ENCODE assay signal across 14 cellular contexts in genomic region chr3:5251196-5251583, GRCh38.
DNase-seq lines count a peak whose midpoint lies in the region; ATAC-seq and TF ChIP-seq lines count a peak whose summit lies in the region.
"Had no signal": no experiment of that assay in that cellular context is flagged by ENCODE, and none has a peak within 500 bp of the region (broad histone marks: within the 10 kb centered on the region; RNA-seq: fewer than 3 reads in every experiment).

No MANE protein-coding gene starts in this region.

- TF ChIP-seq CTCF in coronary artery (IDR thresholded peaks at IDR 0.05), result no peak
- no peak for TF ChIP-seq CTCF in lower lobe of right lung (IDR thresholded peaks at IDR 0.05)
- TF ChIP-seq CTCF in suprapubic skin (IDR thresholded peaks at IDR 0.05), result no peak

- no peak for TF ChIP-seq POLR2A in suprapubic skin (IDR thresholded peaks at IDR 0.05)

- H3K27ac ChIP-seq in coronary artery (no peak overlapping the region), lower lobe of right lung (no peak overlapping the region), suprapubic skin (no peak overlapping the region)

- 35% methylated on average over 6 of the region's 6 CpGs for WGBS in suprapubic skin

- H3K4me3 ChIP-seq in coronary artery (peak overlapping the region; percentile 54), lower lobe of right lung (peak overlapping the region; percentile 11), suprapubic skin (peak overlapping the region; percentile 29)
- H3K4me3 ChIP-seq: GM23338 had no signal

- no peaks in the 10 kb centered on the region for H3K36me3 Mint-ChIP-seq in activated T-cell treated with anti-CD3 and anti-CD28 coated beads, Interleukin-2, amount 50 U/mL, for 4 hours (ENCODE audit: insufficient read depth)
- no peaks in the 10 kb centered on the region for H3K36me3 Mint-ChIP-seq in activated naive CD4-positive, alpha-beta T cell treated with anti-CD3 and anti-CD28 coated beads, Interleukin-2, amount 10 ng/mL, durations not matched to agents 7 days and 5 days
- H3K36me3 Mint-ChIP-seq: memory B cell had no signal

- H3K27me3 Mint-ChIP-seq in activated T-cell treated with anti-CD3 and anti-CD28 coated beads, Interleukin-2, amount 50 U/mL, for 4 hours (ENCODE audit: low read depth), result no peaks in the 10 kb centered on the region
- H3K27me3 Mint-ChIP-seq in activated naive CD4-positive, alpha-beta T cell treated with anti-CD3 and anti-CD28 coated beads, Interleukin-2, amount 10 ng/mL, durations not matched to agents 7 days and 5 days, result no peaks in the 10 kb centered on the region
- H3K27me3 Mint-ChIP-seq: memory B cell had no signal

- CTCF ChIA-PET in activated naive CD4-positive, alpha-beta T cell treated with anti-CD3 and anti-CD28 coated beads, Interleukin-2, amount 10 ng/mL, durations not matched to agents 7 days and 5 days (lab: Charles Lee), result no interaction called here

- no peaks in the 10 kb centered on the region for H3K36me3 ChIP-seq in lower lobe of right lung
- no peaks in the 10 kb centered on the region for H3K36me3 ChIP-seq in suprapubic skin

- ATAC-seq in lower lobe of right lung (peak; percentile 64 to 71), GM21423 (IDR thresholded peaks at IDR 0.05; ENCODE audit: unreplicated experiment) (no peak)
- ATAC-seq in activated T-cell treated with anti-CD3 and anti-CD28 coated beads, Interleukin-2, amount 50 U/mL, for 4 hours, result no peak
- ATAC-seq: GM23338 had no signal

- no peaks in the 10 kb centered on the region for H3K9me3 Mint-ChIP-seq in activated T-cell treated with anti-CD3 and anti-CD28 coated beads, Interleukin-2, amount 50 U/mL, for 4 hours
- H3K9me3 Mint-ChIP-seq in activated naive CD4-positive, alpha-beta T cell treated with anti-CD3 and anti-CD28 coated beads, Interleukin-2, amount 10 ng/mL, durations not matched to agents 7 days and 5 days, result no peaks in the 10 kb centered on the region
- H3K9me3 Mint-ChIP-seq: memory B cell had no signal

- intact Hi-C loops in lower lobe of right lung (cut with DNase I), result no loop called here

- H3K27me3 ChIP-seq in lower lobe of right lung (ENCODE audit: low read depth) (peaks cover 3% of the 10 kb centered on the region), suprapubic skin (no peaks in the 10 kb centered on the region)

- no peaks in the 10 kb centered on the region for H3K9me3 ChIP-seq in lower lobe of right lung
- no peaks in the 10 kb centered on the region for H3K9me3 ChIP-seq in suprapubic skin

- H3K27ac Mint-ChIP-seq in activated naive CD4-positive, alpha-beta T cell treated with anti-CD3 and anti-CD28 coated beads, Interleukin-2, amount 10 ng/mL, durations not matched to agents 7 days and 5 days, result no peak overlapping the region
- H3K27ac Mint-ChIP-seq: GM23338, memory B cell had no signal

- no peak for TF ChIP-seq EP300 in suprapubic skin (IDR thresholded peaks at IDR 0.05)

- peak; percentile 45 for DNase-seq in NCI-H69 (lab: John Stamatoyannopoulos, UW)
- DNase-seq in coronary artery (ENCODE audit: low spot score), result no peak
- no peak for DNase-seq in lower lobe of right lung
- DNase-seq in suprapubic skin (ENCODE audit: low spot score in 2 of 2), result peak in 1 of 2 donors; percentile 52
- DNase-seq in activated T-cell treated with anti-CD3 and anti-CD28 coated beads, Interleukin-2, amount 50 U/mL, for 4 hours, result no peak
- DNase-seq in activated naive CD4-positive, alpha-beta T cell treated with anti-CD3 and anti-CD28 coated beads, Interleukin-2, amount 10 ng/mL, durations not matched to agents 7 days and 5 days, result no peak
- DNase-seq in NCI-H1930 (lab: John Stamatoyannopoulos, UW), result no peak
- DNase-seq: activated CD8-positive, alpha-beta memory T cell treated with anti-CD3 and anti-CD28 coated beads, Interleukin-2, amount 50 U/mL, for 48 hours; dermis blood vessel endothelial cell; head of caudate nucleus; NCI-H510A had no signal

- no peak overlapping the region for H3K4me3 Mint-ChIP-seq in activated T-cell treated with anti-CD3 and anti-CD28 coated beads, Interleukin-2, amount 50 U/mL, for 4 hours
- no peak overlapping the region for H3K4me3 Mint-ChIP-seq in activated naive CD4-positive, alpha-beta T cell treated with anti-CD3 and anti-CD28 coated beads, Interleukin-2, amount 10 ng/mL, durations not matched to agents 7 days and 5 days
- H3K4me3 Mint-ChIP-seq: GM23338, memory B cell had no signal

- H3K4me1 ChIP-seq in lower lobe of right lung (peaks cover 3% of the 10 kb centered on the region), suprapubic skin (peaks cover 9% of the 10 kb centered on the region)

- H3K4me1 Mint-ChIP-seq in activated T-cell treated with anti-CD3 and anti-CD28 coated beads, Interleukin-2, amount 50 U/mL, for 4 hours (ENCODE audit: low read depth), result no peaks in the 10 kb centered on the region
- H3K4me1 Mint-ChIP-seq in activated naive CD4-positive, alpha-beta T cell treated with anti-CD3 and anti-CD28 coated beads, Interleukin-2, amount 10 ng/mL, durations not matched to agents 7 days and 5 days, result peaks cover 2% of the 10 kb centered on the region
- H3K4me1 Mint-ChIP-seq: GM23338 had no signal

Comparison
In these comparisons a context has a peak if more than half of its experiments do, and no peak if none do; other contexts are left out.
1. ATAC-seq: peak in lower lobe of right lung (2 of 2); none in activated T-cell treated with anti-CD3 and anti-CD28 coated beads, Interleukin-2, amount 50 U/mL, for 4 hours (0 of 2) and GM21423 (single experiment).
2. Peak in every context shown above with its lines, with median percentiles within 50 percentile points of each other: H3K4me3 ChIP-seq.